ENCODE assay signal across 8 cellular contexts in the genomic region with DNA sequence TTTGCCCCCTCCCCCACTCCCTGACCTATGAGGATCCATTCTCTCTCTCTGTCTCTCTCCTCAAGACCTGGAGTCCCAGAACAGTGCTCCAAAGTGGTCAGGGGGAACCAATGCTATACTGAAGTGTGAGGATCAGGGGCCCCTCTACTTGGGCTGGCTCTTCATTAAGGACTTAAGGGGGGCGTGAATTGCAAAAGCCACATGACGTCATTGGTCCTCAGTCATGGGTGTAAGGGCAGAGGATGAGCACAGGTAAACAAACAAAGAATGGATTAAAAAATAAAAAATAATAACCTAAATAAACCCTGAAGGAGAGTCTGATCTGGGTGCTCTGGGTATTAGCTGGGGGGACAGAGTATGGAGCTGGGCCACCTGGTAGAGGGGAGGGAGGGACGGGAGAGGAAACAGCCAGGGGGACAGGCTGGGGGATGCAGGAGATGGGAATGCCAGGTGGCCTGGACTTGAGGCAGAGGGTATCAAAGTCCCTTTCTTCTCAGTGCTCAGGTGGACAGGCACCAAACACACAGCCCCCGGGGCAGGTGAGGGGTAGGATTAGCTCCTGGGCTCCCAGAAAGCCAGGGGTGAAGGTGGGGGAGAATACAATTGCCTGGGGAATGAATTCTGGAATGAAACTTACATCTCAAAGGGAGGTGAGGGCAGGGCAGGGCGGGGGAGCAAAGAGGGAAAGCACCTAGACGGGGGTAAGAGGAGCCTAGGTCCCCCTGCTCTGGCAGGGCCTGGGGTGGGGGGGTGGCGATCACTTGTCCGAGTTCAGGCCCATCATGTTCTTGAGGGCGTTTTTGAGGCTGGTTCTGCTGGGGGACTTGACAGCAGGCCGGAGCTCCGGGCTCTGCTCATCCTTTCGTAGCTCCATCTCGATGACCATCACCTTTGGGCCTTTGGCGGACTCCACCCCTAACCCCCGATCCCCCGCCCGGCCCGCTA. TPM values are rescaled to one million over a fixed set of nuclear protein-coding genes. Genes with fewer than 3 reads are reported as not detected.
DNase-seq lines count a peak whose midpoint lies in the region; TF ChIP-seq lines count a peak whose summit lies in the region.

No MANE protein-coding gene starts in this region.

- peak overlapping the region; percentile 89 for H3K4me2 ChIP-seq in OCI-LY3 (ENCODE audit: low read length)

- H3K9me3 ChIP-seq in OCI-LY3 (ENCODE audit: insufficient read depth, low read length), result no peaks in the 10 kb centered on the region

- peaks cover 24% of the 10 kb centered on the region for H3K4me1 ChIP-seq in OCI-LY3 (ENCODE audit: low read length)

- peak overlapping the region; percentile 86; the same call in 1 of the 2 replicates for H2AFZ ChIP-seq in OCI-LY3 (ENCODE audit: low read depth, low read length)

- H3K4me3 ChIP-seq in OCI-LY3 (ENCODE audit: low read length), result peak overlapping the region; percentile 89
- H3K4me3 ChIP-seq in epithelial cell of proximal tubule (ENCODE audit: low read depth, low read length), result peak overlapping the region; percentile 69

- peaks cover 32% of the 10 kb centered on the region for H3K27me3 Mint-ChIP-seq in osteocyte (ENCODE audit: unreplicated experiment)

- peak overlapping the region; percentile 42 for H3K4me3 Mint-ChIP-seq in osteocyte (ENCODE audit: unreplicated experiment)

- H3K36me3 Mint-ChIP-seq in osteocyte (ENCODE audit: unreplicated experiment), result no peaks in the 10 kb centered on the region

- H3K4me1 Mint-ChIP-seq in osteocyte (ENCODE audit: unreplicated experiment), result peaks cover 20% of the 10 kb centered on the region

- H3K9me3 Mint-ChIP-seq in osteocyte (ENCODE audit: unreplicated experiment), result no peaks in the 10 kb centered on the region

- H3K79me2 ChIP-seq in OCI-LY3 (ENCODE audit: low read length), result peaks cover 12% of the 10 kb centered on the region

- peak overlapping the region; percentile 68 for H3K9ac ChIP-seq in OCI-LY3 (ENCODE audit: low read length)

- no peaks in the 10 kb centered on the region for H4K20me1 ChIP-seq in OCI-LY3 (ENCODE audit: insufficient read depth, low read length)

- no peaks in the 10 kb centered on the region for H3K36me3 ChIP-seq in OCI-LY3 (replicated peaks; ENCODE audit: low read depth, low read length)

- H3K27ac ChIP-seq in OCI-LY3 (ENCODE audit: low read length), result no peak overlapping the region

- DNase-seq in D341Med (ENCODE audit: low spot score) (peak; percentile 34), epithelial cell of proximal tubule (ENCODE audit: low read depth) (no peak), osteocyte (ENCODE audit: extremely low spot score, unreplicated experiment) (no peak), kidney glomerular epithelial cell (lab: John Stamatoyannopoulos, UW) (no peak), Kasumi-1 (lab: John Stamatoyannopoulos, UW) (no peak), OCI-M1 (lab: John Stamatoyannopoulos, UW) (no peak), hypothalamus (lab: John Stamatoyannopoulos, UW) (no peak)

- no peak for TF ChIP-seq CTCF in OCI-LY3 (IDR thresholded peaks at IDR 0.05; ENCODE audit: low read depth, low read length)
- TF ChIP-seq CTCF in epithelial cell of proximal tubule (conservative IDR thresholded peaks at IDR 0.05; ENCODE audit: low read depth, low read length), result no peak
- no peak for TF ChIP-seq CTCF in osteocyte (IDR thresholded peaks at IDR 0.05)

- H3K27ac Mint-ChIP-seq in osteocyte (ENCODE audit: unreplicated experiment), result no peak overlapping the region

- H3K27me3 ChIP-seq in OCI-LY3 (ENCODE audit: low read depth, low read length), result peaks cover 8% of the 10 kb centered on the region

RNA-seq across cellular contexts. Expression of gene MPZ, which starts 4.6 kb away (rescaled TPM):
- 0.69 and 1.2 TPM in 2 replicates for total RNA-seq in epithelial cell of proximal tubule
- 0.44 and 0.81 TPM in 2 replicates for total RNA-seq in osteocyte

RNA-seq across cellular contexts. Expression of gene SDHC, which starts 9.0 kb away (rescaled TPM):
- total RNA-seq in epithelial cell of proximal tubule (12.7 and 15.8 TPM in 2 replicates), osteocyte (148 and 164 TPM in 2 replicates)

RNA-seq across cellular contexts. Expression of gene PCP4L1, which starts 46.7 kb away (rescaled TPM):
- 0.35 TPM in 1 of 2 replicates, not detected in the other for total RNA-seq in epithelial cell of proximal tubule
- not detected in 2 replicates for total RNA-seq in osteocyte
